Comparison of ENCODE assay signal across 1 cellular context in genomic region chr3:42631650-42632049, GRCh38.
TF ChIP-seq lines count a peak whose summit lies in the region.

No MANE protein-coding gene starts in this region.

TF ChIP-seq in WTC11, 78 proteins besides CTCF, POLR2A, EP300 and RAD21 (continued from another document):
- TF ChIP-seq E2F5 (CRISPR knock-in tag; IDR thresholded peaks at IDR 0.05) (no peak), RORB (CRISPR knock-in tag; IDR thresholded peaks at IDR 0.05) (no peak)
